8 cellular contexts compared by ENCODE assay signal in genomic region chr15:99755692-99756409, GRCh38. TPM values are rescaled to one million over a fixed set of nuclear protein-coding genes. Genes with fewer than 3 reads are reported as not detected.
DNase-seq lines count a peak whose midpoint lies in the region; ATAC-seq and TF ChIP-seq lines count a peak whose summit lies in the region.

No MANE protein-coding gene starts in this region.

- peaks cover 8% of the 10 kb centered on the region for H3K27me3 Mint-ChIP-seq in T-helper 2 cell treated with Interferon-gamma antibody and Interleukin-4, amounts not matched to agents 5 μg/mL and 100 μg/mL, for 36 hours (ENCODE audit: low read depth)
- no peaks in the 10 kb centered on the region for H3K27me3 Mint-ChIP-seq in stimulated activated naive B cell treated with anti-CD40 and anti-IgM and Interleukin-4, amounts not matched to agents 10 μg/mL and 1 μg/mL and 100 μg/mL, for 72 hours

- no peaks in the 10 kb centered on the region for H3K4me1 ChIP-seq in BE2C

- H3K36me3 Mint-ChIP-seq in T-helper 2 cell treated with Interferon-gamma antibody and Interleukin-4, amounts not matched to agents 5 μg/mL and 100 μg/mL, for 36 hours (ENCODE audit: low read depth), result no peaks in the 10 kb centered on the region
- H3K36me3 Mint-ChIP-seq in stimulated activated naive B cell treated with anti-CD40 and anti-IgM and Interleukin-4, amounts not matched to agents 10 μg/mL and 1 μg/mL and 100 μg/mL, for 72 hours, result no peaks in the 10 kb centered on the region

- ATAC-seq in GM18519 (IDR thresholded peaks at IDR 0.05; ENCODE audit: low FRiP score, unreplicated experiment) (peak; percentile 73), HG02943 (IDR thresholded peaks at IDR 0.05; ENCODE audit: low read depth, unreplicated experiment) (peak; percentile 78), left lobe of liver (peak; percentile 99)
- peak; percentile 93 to 97 for ATAC-seq in stimulated activated naive B cell treated with anti-CD40 and anti-IgM and Interleukin-4, amounts not matched to agents 10 μg/mL and 1 μg/mL and 100 μg/mL, for 72 hours (replicated peaks)

- H3K9me3 Mint-ChIP-seq in T-helper 2 cell treated with Interferon-gamma antibody and Interleukin-4, amounts not matched to agents 5 μg/mL and 100 μg/mL, for 36 hours, result no peaks in the 10 kb centered on the region
- H3K9me3 Mint-ChIP-seq in stimulated activated naive B cell treated with anti-CD40 and anti-IgM and Interleukin-4, amounts not matched to agents 10 μg/mL and 1 μg/mL and 100 μg/mL, for 72 hours, result no peaks in the 10 kb centered on the region

- H3K4me1 Mint-ChIP-seq in T-helper 2 cell treated with Interferon-gamma antibody and Interleukin-4, amounts not matched to agents 5 μg/mL and 100 μg/mL, for 36 hours (ENCODE audit: low read depth), result peaks cover 6% of the 10 kb centered on the region
- peaks cover 6 to 11% of the 10 kb centered on the region in 2 donors for H3K4me1 Mint-ChIP-seq in stimulated activated naive B cell treated with anti-CD40 and anti-IgM and Interleukin-4, amounts not matched to agents 10 μg/mL and 1 μg/mL and 100 μg/mL, for 72 hours

- no peak overlapping the region for H3K4me3 ChIP-seq in BE2C (ENCODE audit: low read depth, low read length)

- no peaks in the 10 kb centered on the region for H3K27me3 ChIP-seq in BE2C

- H3K27ac Mint-ChIP-seq in T-helper 2 cell treated with Interferon-gamma antibody and Interleukin-4, amounts not matched to agents 5 μg/mL and 100 μg/mL, for 36 hours, result no peak overlapping the region
- H3K27ac Mint-ChIP-seq in stimulated activated naive B cell treated with anti-CD40 and anti-IgM and Interleukin-4, amounts not matched to agents 10 μg/mL and 1 μg/mL and 100 μg/mL, for 72 hours, result no peak overlapping the region

- H3K9me3 ChIP-seq in BE2C, result no peaks in the 10 kb centered on the region

- H3K36me3 ChIP-seq in BE2C, result no peaks in the 10 kb centered on the region

- DNase-seq in BE2C (peak; percentile 58), NCI-H146 treated with DMSO at 0.1 percent for 48 hours (lab: John Stamatoyannopoulos, UW; ENCODE audit: unreplicated experiment) (peak; percentile 71), cerebellum (ENCODE audit: low spot score) (peak; percentile 68), left lobe of liver (ENCODE audit: low spot score) (no peak)
- peak; percentile 23 for DNase-seq in T-helper 2 cell treated with Interferon-gamma antibody and Interleukin-4, amounts not matched to agents 5 μg/mL and 100 μg/mL, for 36 hours (ENCODE audit: low spot score)
- DNase-seq in stimulated activated naive B cell treated with anti-CD40 and anti-IgM and Interleukin-4, amounts not matched to agents 10 μg/mL and 1 μg/mL and 100 μg/mL, for 72 hours, result peak; percentile 23

- no peak overlapping the region for H3K4me3 Mint-ChIP-seq in T-helper 2 cell treated with Interferon-gamma antibody and Interleukin-4, amounts not matched to agents 5 μg/mL and 100 μg/mL, for 36 hours
- no peak overlapping the region for H3K4me3 Mint-ChIP-seq in stimulated activated naive B cell treated with anti-CD40 and anti-IgM and Interleukin-4, amounts not matched to agents 10 μg/mL and 1 μg/mL and 100 μg/mL, for 72 hours

- peak; percentile 86 for TF ChIP-seq CTCF in BE2C (IDR thresholded peaks at IDR 0.05; ENCODE audit: low read depth, low read length)

RNA-seq across cellular contexts. Expression of gene LYSMD4, which starts 22.6 kb away (rescaled TPM):
- 4.6 TPM for polyA plus RNA-seq in BE2C (2012; ENCODE audit: insufficient read depth, insufficient read length, low read depth)
- total RNA-seq in cerebellum, result 16.7 TPM
- 3.3 TPM for total RNA-seq in left lobe of liver
